1 cellular context compared by ENCODE assay signal in the genomic region with DNA sequence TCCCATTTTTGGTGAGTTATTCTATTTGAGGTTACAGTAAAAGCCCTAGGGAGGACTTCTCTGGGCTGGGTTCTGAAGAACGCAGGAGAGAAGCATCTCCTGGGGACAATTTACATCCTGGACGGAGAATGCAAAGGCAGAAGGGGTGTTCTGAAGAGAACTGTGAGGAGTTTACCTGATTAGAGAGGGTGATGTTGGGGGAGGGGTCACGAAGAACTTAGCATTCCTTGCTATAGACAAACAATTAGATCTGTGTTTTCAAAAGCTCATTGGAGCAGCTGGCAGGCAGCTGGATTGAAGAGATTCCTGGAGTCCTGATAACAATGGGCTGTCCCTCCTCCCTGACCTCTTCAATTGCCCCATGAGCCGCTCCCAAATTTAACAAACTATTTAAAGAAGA.
TF ChIP-seq lines count a peak whose summit lies in the region.

No MANE protein-coding gene starts in this region.

TF ChIP-seq in GM23338, 12 proteins besides CTCF, POLR2A, EP300 and RAD21 (continued from another document):
- TF ChIP-seq, protein P1, sequence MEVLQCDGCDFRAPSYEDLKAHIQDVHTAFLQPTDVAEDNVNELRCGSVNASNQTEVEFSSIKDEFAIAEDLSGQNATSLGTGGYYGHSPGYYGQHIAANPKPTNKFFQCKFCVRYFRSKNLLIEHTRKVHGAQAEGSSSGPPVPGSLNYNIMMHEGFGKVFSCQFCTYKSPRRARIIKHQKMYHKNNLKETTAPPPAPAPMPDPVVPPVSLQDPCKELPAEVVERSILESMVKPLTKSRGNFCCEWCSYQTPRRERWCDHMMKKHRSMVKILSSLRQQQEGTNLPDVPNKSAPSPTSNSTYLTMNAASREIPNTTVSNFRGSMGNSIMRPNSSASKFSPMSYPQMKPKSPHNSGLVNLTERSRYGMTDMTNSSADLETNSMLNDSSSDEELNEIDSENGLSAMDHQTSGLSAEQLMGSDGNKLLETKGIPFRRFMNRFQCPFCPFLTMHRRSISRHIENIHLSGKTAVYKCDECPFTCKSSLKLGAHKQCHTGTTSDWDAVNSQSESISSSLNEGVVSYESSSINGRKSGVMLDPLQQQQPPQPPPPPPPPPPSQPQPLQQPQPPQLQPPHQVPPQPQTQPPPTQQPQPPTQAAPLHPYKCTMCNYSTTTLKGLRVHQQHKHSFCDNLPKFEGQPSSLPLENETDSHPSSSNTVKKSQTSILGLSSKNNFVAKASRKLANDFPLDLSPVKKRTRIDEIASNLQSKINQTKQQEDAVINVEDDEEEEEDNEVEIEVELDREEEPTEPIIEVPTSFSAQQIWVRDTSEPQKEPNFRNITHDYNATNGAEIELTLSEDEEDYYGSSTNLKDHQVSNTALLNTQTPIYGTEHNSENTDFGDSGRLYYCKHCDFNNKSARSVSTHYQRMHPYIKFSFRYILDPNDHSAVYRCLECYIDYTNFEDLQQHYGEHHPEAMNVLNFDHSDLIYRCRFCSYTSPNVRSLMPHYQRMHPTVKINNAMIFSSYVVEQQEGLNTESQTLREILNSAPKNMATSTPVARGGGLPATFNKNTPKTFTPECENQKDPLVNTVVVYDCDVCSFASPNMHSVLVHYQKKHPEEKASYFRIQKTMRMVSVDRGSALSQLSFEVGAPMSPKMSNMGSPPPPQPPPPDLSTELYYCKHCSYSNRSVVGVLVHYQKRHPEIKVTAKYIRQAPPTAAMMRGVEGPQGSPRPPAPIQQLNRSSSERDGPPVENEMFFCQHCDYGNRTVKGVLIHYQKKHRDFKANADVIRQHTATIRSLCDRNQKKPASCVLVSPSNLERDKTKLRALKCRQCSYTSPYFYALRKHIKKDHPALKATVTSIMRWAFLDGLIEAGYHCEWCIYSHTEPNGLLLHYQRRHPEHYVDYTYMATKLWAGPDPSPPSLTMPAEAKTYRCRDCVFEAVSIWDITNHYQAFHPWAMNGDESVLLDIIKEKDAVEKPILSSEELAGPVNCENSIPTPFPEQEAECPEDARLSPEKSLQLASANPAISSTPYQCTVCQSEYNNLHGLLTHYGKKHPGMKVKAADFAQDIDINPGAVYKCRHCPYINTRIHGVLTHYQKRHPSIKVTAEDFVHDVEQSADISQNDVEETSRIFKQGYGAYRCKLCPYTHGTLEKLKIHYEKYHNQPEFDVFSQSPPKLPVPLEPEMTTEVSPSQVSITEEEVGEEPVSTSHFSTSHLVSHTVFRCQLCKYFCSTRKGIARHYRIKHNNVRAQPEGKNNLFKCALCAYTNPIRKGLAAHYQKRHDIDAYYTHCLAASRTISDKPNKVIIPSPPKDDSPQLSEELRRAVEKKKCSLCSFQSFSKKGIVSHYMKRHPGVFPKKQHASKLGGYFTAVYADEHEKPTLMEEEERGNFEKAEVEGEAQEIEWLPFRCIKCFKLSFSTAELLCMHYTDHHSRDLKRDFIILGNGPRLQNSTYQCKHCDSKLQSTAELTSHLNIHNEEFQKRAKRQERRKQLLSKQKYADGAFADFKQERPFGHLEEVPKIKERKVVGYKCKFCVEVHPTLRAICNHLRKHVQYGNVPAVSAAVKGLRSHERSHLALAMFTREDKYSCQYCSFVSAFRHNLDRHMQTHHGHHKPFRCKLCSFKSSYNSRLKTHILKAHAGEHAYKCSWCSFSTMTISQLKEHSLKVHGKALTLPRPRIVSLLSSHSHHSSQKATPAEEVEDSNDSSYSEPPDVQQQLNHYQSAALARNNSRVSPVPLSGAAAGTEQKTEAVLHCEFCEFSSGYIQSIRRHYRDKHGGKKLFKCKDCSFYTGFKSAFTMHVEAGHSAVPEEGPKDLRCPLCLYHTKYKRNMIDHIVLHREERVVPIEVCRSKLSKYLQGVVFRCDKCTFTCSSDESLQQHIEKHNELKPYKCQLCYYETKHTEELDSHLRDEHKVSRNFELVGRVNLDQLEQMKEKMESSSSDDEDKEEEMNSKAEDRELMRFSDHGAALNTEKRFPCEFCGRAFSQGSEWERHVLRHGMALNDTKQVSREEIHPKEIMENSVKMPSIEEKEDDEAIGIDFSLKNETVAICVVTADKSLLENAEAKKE (CRISPR knock-in tag; IDR thresholded peaks at IDR 0.05) = peak; percentile 81
- peak; percentile 19; the same call in 1 of the 2 replicates for TF ChIP-seq POLR2AphosphoS5 (IDR thresholded peaks at IDR 0.05; ENCODE audit: low read depth)
- TF ChIP-seq ZNF331 (CRISPR knock-in tag; IDR thresholded peaks at IDR 0.05; ENCODE audit: low read depth) = no peak
- TF ChIP-seq CREB1 (CRISPR knock-in tag; IDR thresholded peaks at IDR 0.05; ENCODE audit: low read depth) = peak; percentile 27; the same call in 1 of the 2 replicates
